ENCODE assay signal across 8 cellular contexts in genomic region chr16:50671644-50672260, GRCh38. TPM values are rescaled to one million over a fixed set of nuclear protein-coding genes. Genes with fewer than 3 reads are reported as not detected.
DNase-seq lines count a peak whose midpoint lies in the region; ATAC-seq and TF ChIP-seq lines count a peak whose summit lies in the region.

No MANE protein-coding gene starts in this region.

- H3K27ac ChIP-seq in esophagus squamous epithelium = no peak overlapping the region

- H3K27ac Mint-ChIP-seq in activated CD4-positive, alpha-beta T cell treated with anti-CD3 and anti-CD28 coated beads, Interleukin-2, amount 10 ng/mL, durations not matched to agents 24 days and 14 days = peak overlapping the region; percentile 12

- H3K4me3 ChIP-seq in esophagus squamous epithelium = no peak overlapping the region

- H3K4me3 Mint-ChIP-seq in activated CD4-positive, alpha-beta T cell treated with anti-CD3 and anti-CD28 coated beads, Interleukin-2, amount 10 ng/mL, durations not matched to agents 24 days and 14 days = no peak overlapping the region

- peaks cover 74% of the 10 kb centered on the region for H3K36me3 Mint-ChIP-seq in activated CD4-positive, alpha-beta T cell treated with anti-CD3 and anti-CD28 coated beads, Interleukin-2, amount 10 ng/mL, durations not matched to agents 24 days and 14 days (ENCODE audit: low read depth)

- DNase-seq in DMS53 (lab: John Stamatoyannopoulos, UW) (peak; percentile 73), Kasumi-1 (lab: John Stamatoyannopoulos, UW) (peak; percentile 67 to 70), esophagus squamous epithelium (lab: John Stamatoyannopoulos, UW) (no peak), pons (ENCODE audit: low spot score) (no peak), mucosa of gallbladder (ENCODE audit: low spot score) (no peak)
- peak; percentile 90 for DNase-seq in activated CD4-positive, alpha-beta T cell treated with anti-CD3 and anti-CD28 coated beads, Interleukin-2, amount 10 ng/mL, durations not matched to agents 24 days and 14 days
- peak; percentile 49 for DNase-seq in stimulated activated CD4-positive, alpha-beta T cell treated with anti-CD3 and anti-CD28 coated beads, Interleukin-4, amount 100 ng/mL, for 1 hour

- H3K4me1 Mint-ChIP-seq in activated CD4-positive, alpha-beta T cell treated with anti-CD3 and anti-CD28 coated beads, Interleukin-2, amount 10 ng/mL, durations not matched to agents 24 days and 14 days = peaks cover 34% of the 10 kb centered on the region

- H3K36me3 ChIP-seq in esophagus squamous epithelium = peaks cover 0 to 31% (median 0%) of the 10 kb centered on the region in 3 donors

- peaks cover 16% of the 10 kb centered on the region for H3K9me3 Mint-ChIP-seq in activated CD4-positive, alpha-beta T cell treated with anti-CD3 and anti-CD28 coated beads, Interleukin-2, amount 10 ng/mL, durations not matched to agents 24 days and 14 days

- peaks cover 13 to 57% (median 26%) of the 10 kb centered on the region in 3 donors for H3K4me1 ChIP-seq in esophagus squamous epithelium

- TF ChIP-seq CTCF in esophagus squamous epithelium (IDR thresholded peaks at IDR 0.05) = peak in 5 of 6 experiments; percentile 25 to 80 (median 49)

- intact Hi-C loops in activated CD4-positive, alpha-beta T cell treated with anti-CD3 and anti-CD28 coated beads, Interleukin-2, amount 10 ng/mL, durations not matched to agents 24 days and 14 days (cut with micrococcal nuclease) = loop anchor here (1.0 kb wide), 2 partner anchors 76 to 135 kb away; no protein-coding TSS in a partner anchor
- intact Hi-C loops in esophagus squamous epithelium (cut with DNase I) = no loop called here

- no peak for ATAC-seq in GM21786 (IDR thresholded peaks at IDR 0.05; ENCODE audit: unreplicated experiment)

- no peaks in the 10 kb centered on the region for H3K27me3 Mint-ChIP-seq in activated CD4-positive, alpha-beta T cell treated with anti-CD3 and anti-CD28 coated beads, Interleukin-2, amount 10 ng/mL, durations not matched to agents 24 days and 14 days

- 44 to 54% methylated on average over 2 of the region's 2 CpGs for WGBS in esophagus squamous epithelium, 2 donors

- TF ChIP-seq POLR2A in esophagus squamous epithelium (IDR thresholded peaks at IDR 0.05) = no peak

- H3K27me3 ChIP-seq in esophagus squamous epithelium = peaks cover 0 to 5% (median 0%) of the 10 kb centered on the region in 4 donors

- H3K9me3 ChIP-seq in esophagus squamous epithelium = peaks cover 0 to 26% (median 24%) of the 10 kb centered on the region in 3 donors

RNA-seq across cellular contexts. Expression of gene SNX20, which starts 9.4 kb away (rescaled TPM):
- 33.3 and 34.9 TPM in 2 replicates for total RNA-seq in activated CD4-positive, alpha-beta T cell treated with anti-CD3 and anti-CD28 coated beads, Interleukin-2, amount 10 ng/mL, durations not matched to agents 24 days and 14 days
- 1 to 10 TPM in 2 of 4 donors, under 1 TPM in 2; 0.38 to 2.9 (median 1.7) TPM for total RNA-seq in esophagus squamous epithelium
- 4.2 TPM for total RNA-seq in mucosa of gallbladder

RNA-seq across cellular contexts. Expression of gene NOD2, which starts 21.7 kb away (rescaled TPM):
- total RNA-seq in activated CD4-positive, alpha-beta T cell treated with anti-CD3 and anti-CD28 coated beads, Interleukin-2, amount 10 ng/mL, durations not matched to agents 24 days and 14 days = 8.3 and 9.3 TPM in 2 replicates
- total RNA-seq in esophagus squamous epithelium (10 to 100 TPM; 10.5 to 28.1 (median 21.6) TPM), mucosa of gallbladder (1.5 TPM)

Comparison
In these comparisons a context has a peak if more than half of its experiments do, and no peak if none do; other contexts are left out.
1. DNase-seq: peak in DMS53 (single experiment), Kasumi-1 (2 of 2), activated CD4-positive, alpha-beta T cell treated with anti-CD3 and anti-CD28 coated beads, Interleukin-2, amount 10 ng/mL, durations not matched to agents 24 days and 14 days (single experiment) and stimulated activated CD4-positive, alpha-beta T cell treated with anti-CD3 and anti-CD28 coated beads, Interleukin-4, amount 100 ng/mL, for 1 hour (single experiment); none in esophagus squamous epithelium (single experiment), pons (single experiment) and mucosa of gallbladder (single experiment).